10 cellular contexts compared by ENCODE assay signal in genomic region chr19:10417598-10418280, GRCh38. TPM values are rescaled to one million over a fixed set of nuclear protein-coding genes. Genes with fewer than 3 reads are reported as not detected.
DNase-seq lines count a peak whose midpoint lies in the region; ATAC-seq and TF ChIP-seq lines count a peak whose summit lies in the region.
"Had no signal": no experiment of that assay in that cellular context is flagged by ENCODE, and none has a peak within 500 bp of the region (broad histone marks: within the 10 kb centered on the region; RNA-seq: fewer than 3 reads in every experiment).

No MANE protein-coding gene starts in this region.

- H3K9ac ChIP-seq in trophoblast cell (ENCODE audit: low read length), result no peak overlapping the region

- H4K12ac ChIP-seq in trophoblast cell (ENCODE audit: low read depth, low read length), result no peak overlapping the region

- H3K4me1 ChIP-seq in trophoblast cell (ENCODE audit: control insufficient read depth in 1 of 2, insufficient read depth in 2 of 2, low read length in 2 of 2), result peaks cover 3 to 17% of the 10 kb centered on the region in 2 experiments

- no peak overlapping the region for H3K14ac ChIP-seq in trophoblast cell (ENCODE audit: low read length)

- H3K36me3 ChIP-seq in trophoblast cell (ENCODE audit: control insufficient read depth in 1 of 2, insufficient read depth in 2 of 2, low read length in 2 of 2), result no peaks in the 10 kb centered on the region

- no peak overlapping the region for H2AFZ ChIP-seq in trophoblast cell (ENCODE audit: insufficient read depth, low read length, poor library complexity)

- H4K8ac ChIP-seq in trophoblast cell (ENCODE audit: low read depth, low read length), result no peak overlapping the region

- peak overlapping the region; percentile 97 for H3K4me3 Mint-ChIP-seq in T-helper 2 cell treated with Interferon-gamma antibody and Interleukin-4, amounts not matched to agents 5 μg/mL and 100 μg/mL, for 36 hours

- H2AK5ac ChIP-seq in trophoblast cell (ENCODE audit: low read length), result no peak overlapping the region

- H3K27ac ChIP-seq in trophoblast cell (ENCODE audit: low read depth, low read length), result no peak overlapping the region

- H3K27ac Mint-ChIP-seq in T-helper 2 cell treated with Interferon-gamma antibody and Interleukin-4, amounts not matched to agents 5 μg/mL and 100 μg/mL, for 36 hours, result peak overlapping the region; percentile 80

- H3K27me3 Mint-ChIP-seq in T-helper 2 cell treated with Interferon-gamma antibody and Interleukin-4, amounts not matched to agents 5 μg/mL and 100 μg/mL, for 36 hours (ENCODE audit: low read depth), result no peaks in the 10 kb centered on the region

- H2BK120ac ChIP-seq in trophoblast cell (ENCODE audit: insufficient read depth, low read length, poor library complexity), result no peak overlapping the region

- peak overlapping the region; percentile 11 for H3K4me2 ChIP-seq in trophoblast cell (ENCODE audit: low read length)

- no peak for DNase-seq in T-helper 2 cell treated with Interferon-gamma antibody and Interleukin-4, amounts not matched to agents 5 μg/mL and 100 μg/mL, for 36 hours (ENCODE audit: low spot score)
- DNase-seq in T-helper 2 cell (no peak), NCI-H2227 treated with DMSO at 0.1 percent for 48 hours (lab: John Stamatoyannopoulos, UW) (peak; percentile 13), choroid plexus epithelial cell (ENCODE audit: low read depth) (peak; percentile 38), trophoblast cell (no peak), medulla oblongata (ENCODE audit: extremely low spot score) (no peak), NCI-H2107 treated with DMSO at 0.1 percent for 48 hours (lab: John Stamatoyannopoulos, UW; ENCODE audit: unreplicated experiment) (no peak)
- DNase-seq: mucosa of descending colon; stimulated activated CD4-positive, alpha-beta T cell treated with anti-CD3 and anti-CD28 coated beads, Interleukin-2, amount 100 ng/mL, for 24 hours had no signal

- H3K4me1 Mint-ChIP-seq in T-helper 2 cell treated with Interferon-gamma antibody and Interleukin-4, amounts not matched to agents 5 μg/mL and 100 μg/mL, for 36 hours (ENCODE audit: low read depth), result peaks cover 53% of the 10 kb centered on the region

- H3K27me3 ChIP-seq in trophoblast cell (ENCODE audit: insufficient read depth, low read length), result peaks cover 56% of the 10 kb centered on the region

- H2BK5ac ChIP-seq in trophoblast cell (ENCODE audit: low read depth, low read length, poor library complexity), result no peak overlapping the region

- TF ChIP-seq CTCF in choroid plexus epithelial cell (conservative IDR thresholded peaks at IDR 0.05; ENCODE audit: low read depth, low read length), result no peak

- peaks cover 17% of the 10 kb centered on the region for H3K36me3 Mint-ChIP-seq in T-helper 2 cell treated with Interferon-gamma antibody and Interleukin-4, amounts not matched to agents 5 μg/mL and 100 μg/mL, for 36 hours (ENCODE audit: low read depth)

- no peaks in the 10 kb centered on the region for H3K9me3 Mint-ChIP-seq in T-helper 2 cell treated with Interferon-gamma antibody and Interleukin-4, amounts not matched to agents 5 μg/mL and 100 μg/mL, for 36 hours

- H3K4ac ChIP-seq in trophoblast cell (ENCODE audit: low read depth, low read length), result no peak overlapping the region

- H4K91ac ChIP-seq in trophoblast cell (ENCODE audit: low read depth, low read length), result no peak overlapping the region

- H3K79me1 ChIP-seq in trophoblast cell (ENCODE audit: low read length), result peaks cover 3% of the 10 kb centered on the region

- H2BK12ac ChIP-seq in trophoblast cell (ENCODE audit: low read length), result no peak overlapping the region

- H3K79me2 ChIP-seq in trophoblast cell (ENCODE audit: control insufficient read depth, insufficient read depth, low read length, poor library complexity), result no peaks in the 10 kb centered on the region

- H3K18ac ChIP-seq in trophoblast cell (ENCODE audit: low read length), result no peak overlapping the region

- no peak overlapping the region for H3K23ac ChIP-seq in trophoblast cell (ENCODE audit: low read length)

- H3K9me3 ChIP-seq in trophoblast cell (ENCODE audit: insufficient read depth, low read depth, low read length), result peaks cover 12% of the 10 kb centered on the region
- H3K9me3 ChIP-seq: mucosa of descending colon had no signal

- no peak for ATAC-seq in HG02970 (IDR thresholded peaks at IDR 0.05; ENCODE audit: low FRiP score, unreplicated experiment)

- H3K4me3 ChIP-seq in choroid plexus epithelial cell (ENCODE audit: low read depth, low read length), result no peak overlapping the region
- H3K4me3 ChIP-seq in trophoblast cell (ENCODE audit: low read depth, low read length), result peak overlapping the region; percentile 25
- H3K4me3 ChIP-seq: mucosa of descending colon had no signal

- WGBS in trophoblast cell (ENCODE audit: extremely low coverage, insufficient coverage, insufficient read length), result no CpG with 5 or more reads among the region's 29 CpGs

RNA-seq across cellular contexts. Expression of gene PDE4A, which starts 2.6 kb away (rescaled TPM):
- polyA plus RNA-seq in trophoblast cell (2013), result 1.2 and 1.3 TPM in 2 replicates

RNA-seq across cellular contexts. Expression of gene CDC37, which starts 14.4 kb away (rescaled TPM):
- 163 and 166 TPM in 2 replicates for polyA plus RNA-seq in trophoblast cell (2013)

RNA-seq across cellular contexts. Expression of gene TYK2, which starts 37.4 kb away (rescaled TPM):
- polyA plus RNA-seq in trophoblast cell (2013), result 62.0 and 64.7 TPM in 2 replicates

Comparison
In these comparisons a context has a peak if more than half of its experiments do, and no peak if none do; other contexts are left out.
1. DNase-seq: peak in NCI-H2227 treated with DMSO at 0.1 percent for 48 hours (single experiment) and choroid plexus epithelial cell (single experiment); none in T-helper 2 cell treated with Interferon-gamma antibody and Interleukin-4, amounts not matched to agents 5 μg/mL and 100 μg/mL, for 36 hours (single experiment), T-helper 2 cell (0 of 5), trophoblast cell (0 of 2), medulla oblongata (single experiment) and NCI-H2107 treated with DMSO at 0.1 percent for 48 hours (single experiment).